ENCODE assay signal across 8 cellular contexts in genomic region chr7:48109848-48110663, GRCh38. TPM values are rescaled to one million over a fixed set of nuclear protein-coding genes. Genes with fewer than 3 reads are reported as not detected.
DNase-seq lines count a peak whose midpoint lies in the region; ATAC-seq and TF ChIP-seq lines count a peak whose summit lies in the region.

No MANE protein-coding gene starts in this region.

- no peak overlapping the region for H3K56ac ChIP-seq in IMR-90 (ENCODE audit: extremely low read depth, insufficient read depth, low read length)

- H3K79me1 ChIP-seq in IMR-90 (ENCODE audit: low read depth in 1 of 2, low read length in 2 of 2) = no peaks in the 10 kb centered on the region

- intact Hi-C loops in IMR-90 (cut with micrococcal nuclease) (loop anchor here (1.0 to 5.0 kb wide), 5 partner anchors 22 to 843 kb away; partner anchors contain the start of gene C7orf57), Right ventricle myocardium inferior (cut with DNase I) (loop anchor here (1.0 to 2.0 kb wide), 3 partner anchors 75 to 165 kb away; partner anchors contain the start of gene C7orf57), psoas muscle (cut with DNase I) (loop anchor here (1.0 to 5.0 kb wide), 5 partner anchors 73 to 165 kb away; partner anchors contain the start of genes C7orf57 (in 1 of the 2) and PKD1L1 (in 1 of the 2))

- no peaks in the 10 kb centered on the region for H4K20me1 ChIP-seq in IMR-90 (ENCODE audit: insufficient read depth, low read length)

- no peaks in the 10 kb centered on the region for H3K9me3 ChIP-seq in IMR-90 (ENCODE audit: control insufficient read depth, insufficient read depth, low read length)
- H3K9me3 ChIP-seq in psoas muscle = no peaks in the 10 kb centered on the region

- no TSS peak for BruUV-seq in IMR-90 (replicated peaks; lab: Mats Ljungman, UMichigan)

- H2BK120ac ChIP-seq in IMR-90 (ENCODE audit: low read depth, low read length) = no peak overlapping the region

- peaks cover 28% of the 10 kb centered on the region for H3K36me3 ChIP-seq in IMR-90 (ENCODE audit: control insufficient read depth, insufficient read depth, low read length)
- peaks cover 0 to 37% of the 10 kb centered on the region in 2 donors for H3K36me3 ChIP-seq in psoas muscle (ENCODE audit: insufficient read depth in 1 of 2, low read depth in 1 of 2)

- no peak overlapping the region for H3K14ac ChIP-seq in IMR-90 (replicated peaks; ENCODE audit: low read depth, low read length)

- DNase-seq in G401 (ENCODE audit: low spot score) (peak; percentile 74), IMR-90 (peak; percentile 26), SHP77 treated with DMSO at 0.1 percent for 48 hours (lab: John Stamatoyannopoulos, UW) (peak; percentile 54), Right ventricle myocardium inferior (ENCODE audit: missing footprints) (peak; percentile 83), psoas muscle (peak; percentile 67 to 83), 8988T (no peak)
- DNase-seq in activated naive CD4-positive, alpha-beta T cell treated with Interleukin-2 at 50 U/mL for 16 hours = peak; percentile 89

- H3K4me3 ChIP-seq in IMR-90 (ENCODE audit: insufficient read depth, low read depth, low read length) = no peak overlapping the region
- H3K4me3 ChIP-seq in psoas muscle = no peak overlapping the region

- H2AFZ ChIP-seq in IMR-90 (replicated peaks; ENCODE audit: low read length, poor library complexity) = no peak overlapping the region

- no peak overlapping the region for H3K18ac ChIP-seq in IMR-90 (ENCODE audit: low read depth, low read length)

- TF ChIP-seq CTCF in IMR-90 (conservative IDR thresholded peaks at IDR 0.05; ENCODE audit: low read depth, low read length) = peak; percentile 90
- TF ChIP-seq CTCF in psoas muscle (IDR thresholded peaks at IDR 0.05) = peak; percentile 100

- H3K4me2 ChIP-seq in IMR-90 (ENCODE audit: low read depth, low read length) = no peak overlapping the region

- H2AK5ac ChIP-seq in IMR-90 (ENCODE audit: low read depth, low read length) = no peak overlapping the region

- no peak overlapping the region for H4K5ac ChIP-seq in IMR-90 (ENCODE audit: low read depth, low read length)

- H3K27ac ChIP-seq in IMR-90 (ENCODE audit: insufficient read depth, low read length) = no peak overlapping the region
- no peak overlapping the region for H3K27ac ChIP-seq in psoas muscle

- peaks cover 6% of the 10 kb centered on the region; the same call in 1 of the 2 replicates for H3K9me1 ChIP-seq in IMR-90 (ENCODE audit: insufficient read depth, low read length)

- no peak overlapping the region for H3K9ac ChIP-seq in IMR-90 (ENCODE audit: low read depth, low read length)

- POLR2A ChIA-PET in IMR-90 (lab: Charles Lee; ENCODE audit: unreplicated experiment) = no interaction called here

- no peak overlapping the region for H2BK15ac ChIP-seq in IMR-90 (ENCODE audit: low read depth, low read length)

- no peak overlapping the region for H4K8ac ChIP-seq in IMR-90 (ENCODE audit: low read depth in 2 of 2, low read length in 2 of 2)

- H3K23ac ChIP-seq in IMR-90 (ENCODE audit: low read depth, low read length) = no peak overlapping the region

- H3K4me1 ChIP-seq in IMR-90 (ENCODE audit: control insufficient read depth, insufficient read depth, low read length) (peaks cover 6% of the 10 kb centered on the region), psoas muscle (no peaks in the 10 kb centered on the region)

- no peaks in the 10 kb centered on the region for H3K27me3 ChIP-seq in IMR-90 (ENCODE audit: control insufficient read depth, insufficient read depth, low read length)
- H3K27me3 ChIP-seq in psoas muscle (ENCODE audit: insufficient read depth in 3 of 3, low read length in 2 of 3) = no peaks in the 10 kb centered on the region

- H2BK5ac ChIP-seq in IMR-90 (ENCODE audit: low read depth, low read length, poor library complexity, severe bottlenecking) = no peak overlapping the region

- CTCF ChIA-PET in IMR-90 (lab: Yijun Ruan, JAX) = interaction anchor here (0.6 to 1.6 kb wide), 23 partner anchors 8 to 165 kb away, joined by 3 to 20 read pairs (median 4); partner anchors contain the start of gene PKD1L1

- 0 out of 2 replicates have a peak, but pooled peaks have one; percentile 3 for TF ChIP-seq POLR2A in IMR-90 (IDR thresholded peaks at IDR 0.05; ENCODE audit: low read depth, low read length)

- ATAC-seq in GM21529 (IDR thresholded peaks at IDR 0.05; ENCODE audit: unreplicated experiment) (peak; percentile 95), IMR-90 (ENCODE audit: low read depth) (peak; percentile 78), Right ventricle myocardium inferior (peak; percentile 58), psoas muscle (peak; percentile 80 to 94 (median 86))

- peak; percentile 94 for TF ChIP-seq RAD21 in IMR-90 (IDR thresholded peaks at IDR 0.05; ENCODE audit: low read length)

- H2AK9ac ChIP-seq in IMR-90 (replicated peaks; ENCODE audit: low read depth, low read length, poor library complexity) = no peak overlapping the region

- no peak overlapping the region for H2BK20ac ChIP-seq in IMR-90 (ENCODE audit: low read depth, low read length)

- no CpG with 5 or more reads among the region's 9 CpGs for WGBS in IMR-90 (ENCODE audit: extremely low coverage in 2 of 2, insufficient read length in 1 of 2), 2 experiments
- WGBS in psoas muscle, 3 donors = 18 to 21% (median 20%) methylated on average over 9 of the region's 9 CpGs

- dilution Hi-C loops in IMR-90 (cut with HindIII; ENCODE audit: low sequenced_read_pairs, unreplicated experiment) = loop anchor here (25.0 kb wide), 1 partner anchor 123 kb away; the partner anchor contains the start of gene HUS1

- no peak overlapping the region for H3K4ac ChIP-seq in IMR-90 (ENCODE audit: low read depth, low read length)

- no peak overlapping the region for H4K91ac ChIP-seq in IMR-90 (ENCODE audit: insufficient read depth, low read depth, low read length)

- in situ Hi-C loops in G401 (cut with HindIII; ENCODE audit: low sequenced_read_pairs) (no loop called here), IMR-90 (cut with MboI; ENCODE audit: low sequenced_read_pairs) (loop anchor here (25.0 kb wide), 1 partner anchor 848 kb away; no protein-coding TSS in a partner anchor)

TF ChIP-seq in IMR-90, 13 proteins besides CTCF, POLR2A, EP300 and RAD21:
- TF ChIP-seq SMC3 (IDR thresholded peaks at IDR 0.05; ENCODE audit: low read depth, low read length) (peak; percentile 89), CEBPB (IDR thresholded peaks at IDR 0.05; ENCODE audit: low read depth, low read length) (no peak), RFX5 (IDR thresholded peaks at IDR 0.05; ENCODE audit: low read depth, low read length) (no peak)

RNA-seq across cellular contexts. Expression of gene UPP1, which starts 21.0 kb away (rescaled TPM):
- 55.9 and 56.2 TPM in 2 replicates for total RNA-seq in G401 (2014; rRNA removed; shearing (Covaris generic))
- total RNA-seq in IMR-90 (2012; rRNA removed) (3.9 and 4.2 TPM in 2 replicates), Right ventricle myocardium inferior (20.9 TPM), psoas muscle (10 to 100 TPM in 3 of 4 donors, 1 to 10 TPM in 1; 7.5 to 14.5 (median 12.6) TPM)
- polyA plus RNA-seq in IMR-90 (2012; rRNA removed) (14.5 and 17.0 TPM in 2 replicates), psoas muscle (100 to 1,000 TPM in 1 of 3 donors, 10 to 100 TPM in 2; 10.3 to 250 (median 11.9) TPM)
- polyA plus RNA-seq in IMR-90 (2012; cell fraction: cytosol; rRNA removed) = 13.7 and 14.6 TPM in 2 replicates
- 47.9 and 58.8 TPM in 2 replicates for polyA plus RNA-seq in IMR-90 (2012; cell fraction: nucleus; rRNA removed; ENCODE audit: low replicate concordance)
